In the genomic region with DNA sequence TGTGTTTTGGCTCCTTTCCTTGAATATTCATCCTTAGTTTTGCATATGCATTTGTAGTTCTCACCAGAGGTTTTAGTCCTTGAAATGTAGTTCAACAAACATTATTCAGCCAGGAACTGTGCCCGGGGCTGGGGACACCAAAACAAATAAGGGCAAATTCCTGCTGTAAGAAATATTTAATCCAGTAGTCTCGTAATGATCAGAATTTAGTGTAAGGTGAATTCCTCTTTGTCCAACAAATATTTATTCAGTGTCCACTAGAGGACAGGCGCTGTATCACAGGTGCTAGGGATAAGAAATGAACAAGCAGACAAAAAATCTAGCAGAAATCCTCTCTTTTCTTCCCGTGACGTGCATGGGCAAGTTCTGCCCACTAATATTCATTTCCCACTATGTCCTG, we compare ENCODE assay signal across 35 cellular contexts. TPM values are rescaled to one million over a fixed set of nuclear protein-coding genes. Genes with fewer than 3 reads are reported as not detected.
"Had no signal": no experiment of that assay in that cellular context is flagged by ENCODE, and none has a peak within 500 bp of the region (broad histone marks: within the 10 kb centered on the region; RNA-seq: fewer than 3 reads in every experiment).

No MANE protein-coding gene starts in this region.

- H3K27ac Mint-ChIP-seq: activated naive CD4-positive, alpha-beta T cell treated with anti-CD3 and anti-CD28 coated beads for 36 hours; activated naive CD8-positive, alpha-beta T cell treated with anti-CD3 and anti-CD28 coated beads for 36 hours; activated T-helper 1 cell treated with anti-CD3 and anti-CD28 coated beads, Interleukin-12 subunit alpha, Interleukin-12 subunit beta, Interleukin-2, Interleukin-4 antibody, amounts not matched to agents 30 ng/mL and 10 ng/mL and 1 ng/mL, durations not matched to agents 14 hours and 24 hours and 36 hours; immature natural killer cell; naive thymus-derived CD8-positive, alpha-beta T cell; stimulated activated naive B cell treated with anti-CD40 and anti-IgM and Interleukin-4, amounts not matched to agents 10 μg/mL and 1 μg/mL and 100 μg/mL, for 72 hours; T-helper 2 cell treated with Interferon-gamma antibody and Interleukin-4, amounts not matched to agents 5 μg/mL and 100 μg/mL, for 36 hours had no signal

- H3K4me1 Mint-ChIP-seq: activated naive CD8-positive, alpha-beta T cell treated with anti-CD3 and anti-CD28 coated beads for 36 hours; immature natural killer cell; naive thymus-derived CD8-positive, alpha-beta T cell; stimulated activated naive B cell treated with anti-CD40 and anti-IgM and Interleukin-4, amounts not matched to agents 10 μg/mL and 1 μg/mL and 100 μg/mL, for 72 hours had no signal

- H3K4me3 ChIP-seq: adrenal gland, coronary artery, dorsolateral prefrontal cortex, gastroesophageal sphincter, lower lobe of right lung, psoas muscle, stomach, thyroid gland had no signal

- H3K36me3 ChIP-seq: adrenal gland, gastroesophageal sphincter, lower lobe of right lung, stomach, thyroid gland had no signal

- H3K4me1 ChIP-seq: adrenal gland, gastroesophageal sphincter, lower lobe of right lung, parathyroid adenoma, psoas muscle, stomach, thyroid gland had no signal

- H3K4me3 Mint-ChIP-seq: activated naive CD4-positive, alpha-beta T cell treated with anti-CD3 and anti-CD28 coated beads for 36 hours; activated naive CD8-positive, alpha-beta T cell treated with anti-CD3 and anti-CD28 coated beads for 36 hours; activated T-helper 1 cell treated with anti-CD3 and anti-CD28 coated beads, Interleukin-12 subunit alpha, Interleukin-12 subunit beta, Interleukin-2, Interleukin-4 antibody, amounts not matched to agents 30 ng/mL and 10 ng/mL and 1 ng/mL, durations not matched to agents 14 hours and 24 hours and 36 hours; brain; immature natural killer cell; naive thymus-derived CD8-positive, alpha-beta T cell; neural crest cell; stimulated activated naive B cell treated with anti-CD40 and anti-IgM and Interleukin-4, amounts not matched to agents 10 μg/mL and 1 μg/mL and 100 μg/mL, for 72 hours; T-helper 2 cell treated with Interferon-gamma antibody and Interleukin-4, amounts not matched to agents 5 μg/mL and 100 μg/mL, for 36 hours had no signal

- DNase-seq: activated CD4-positive, alpha-beta T cell treated with anti-CD3 and anti-CD28 coated beads for 4 hours; activated CD4-positive, alpha-beta T cell treated with anti-CD3 and anti-CD28 coated beads, Interleukin-2, amount 50 U/mL, for 48 hours; activated CD8-positive, alpha-beta memory T cell treated with anti-CD3 and anti-CD28 coated beads, Interleukin-2, amount 50 U/mL, for 4 hours; activated effector memory CD4-positive, alpha-beta T cell treated with anti-CD3 and anti-CD28 coated beads, Interleukin-2, amount 50 U/mL, for 16 hours; activated naive CD4-positive, alpha-beta T cell treated with anti-CD3 and anti-CD28 coated beads for 36 hours; activated naive CD8-positive, alpha-beta T cell treated with anti-CD3 and anti-CD28 coated beads for 36 hours; activated T-cell treated with anti-CD3 and anti-CD28 coated beads, Interleukin-2, amount 50 U/mL, for 1 hour; adrenal gland; aorta; dorsolateral prefrontal cortex; effector memory CD4-positive, alpha-beta T cell; hypothalamus; immature natural killer cell; kidney; lower lobe of right lung; mesenchymal stem cell; naive thymus-derived CD8-positive, alpha-beta T cell; occipital lobe; psoas muscle; stimulated activated CD4-positive, alpha-beta T cell treated with anti-CD3 and anti-CD28 coated beads, Interleukin-15, amount 100 ng/mL, for 24 hours; stimulated activated CD4-positive, alpha-beta T cell treated with anti-CD3 and anti-CD28 coated beads, Interleukin-2, amount 100 ng/mL, for 24 hours; stimulated activated naive B cell treated with anti-CD40 and anti-IgM and Interleukin-4, amounts not matched to agents 10 μg/mL and 1 μg/mL and 100 μg/mL, for 72 hours; stomach; thyroid gland had no signal

- H3K9me3 Mint-ChIP-seq: activated naive CD4-positive, alpha-beta T cell treated with anti-CD3 and anti-CD28 coated beads for 36 hours; activated naive CD8-positive, alpha-beta T cell treated with anti-CD3 and anti-CD28 coated beads for 36 hours; activated T-helper 1 cell treated with anti-CD3 and anti-CD28 coated beads, Interleukin-12 subunit alpha, Interleukin-12 subunit beta, Interleukin-2, Interleukin-4 antibody, amounts not matched to agents 30 ng/mL and 10 ng/mL and 1 ng/mL, durations not matched to agents 14 hours and 24 hours and 36 hours; brain; immature natural killer cell; naive thymus-derived CD8-positive, alpha-beta T cell; neural crest cell; stimulated activated naive B cell treated with anti-CD40 and anti-IgM and Interleukin-4, amounts not matched to agents 10 μg/mL and 1 μg/mL and 100 μg/mL, for 72 hours; T-helper 2 cell treated with Interferon-gamma antibody and Interleukin-4, amounts not matched to agents 5 μg/mL and 100 μg/mL, for 36 hours had no signal

- H3K36me3 Mint-ChIP-seq: activated naive CD8-positive, alpha-beta T cell treated with anti-CD3 and anti-CD28 coated beads for 36 hours; brain; immature natural killer cell; naive thymus-derived CD8-positive, alpha-beta T cell; stimulated activated naive B cell treated with anti-CD40 and anti-IgM and Interleukin-4, amounts not matched to agents 10 μg/mL and 1 μg/mL and 100 μg/mL, for 72 hours had no signal

- H3K27ac ChIP-seq: adrenal gland, coronary artery, gastroesophageal sphincter, lower lobe of right lung, parathyroid adenoma, psoas muscle, stomach, thyroid gland had no signal

- ATAC-seq: gastroesophageal sphincter; lower lobe of right lung; naive thymus-derived CD8-positive, alpha-beta T cell; psoas muscle; stimulated activated naive B cell treated with anti-CD40 and anti-IgM and Interleukin-4, amounts not matched to agents 10 μg/mL and 1 μg/mL and 100 μg/mL, for 72 hours had no signal

- H3K9me3 ChIP-seq: adrenal gland, gastroesophageal sphincter, lower lobe of right lung, psoas muscle, stomach, thyroid gland had no signal

- H3K27me3 ChIP-seq: dorsolateral prefrontal cortex, thyroid gland had no signal

RNA-seq across cellular contexts. Expression of gene LGI1, which starts 17.6 kb away (rescaled TPM):
- total RNA-seq: activated CD8-positive, alpha-beta memory T cell treated with anti-CD3 and anti-CD28 coated beads for 36 hours; activated naive CD4-positive, alpha-beta T cell treated with anti-CD3 and anti-CD28 coated beads for 36 hours; activated naive CD8-positive, alpha-beta T cell treated with anti-CD3 and anti-CD28 coated beads for 36 hours; activated T-helper 1 cell treated with anti-CD3 and anti-CD28 coated beads, Interleukin-12 subunit alpha, Interleukin-12 subunit beta, Interleukin-2, Interleukin-4 antibody, amounts not matched to agents 30 ng/mL and 10 ng/mL and 1 ng/mL, durations not matched to agents 14 hours and 24 hours and 36 hours; cardiac septum; fibroblast of lung; fibroblast of villous mesenchyme; kidney; lower lobe of right lung; naive thymus-derived CD8-positive, alpha-beta T cell; thyroid gland had no signal
